In the genomic region with DNA sequence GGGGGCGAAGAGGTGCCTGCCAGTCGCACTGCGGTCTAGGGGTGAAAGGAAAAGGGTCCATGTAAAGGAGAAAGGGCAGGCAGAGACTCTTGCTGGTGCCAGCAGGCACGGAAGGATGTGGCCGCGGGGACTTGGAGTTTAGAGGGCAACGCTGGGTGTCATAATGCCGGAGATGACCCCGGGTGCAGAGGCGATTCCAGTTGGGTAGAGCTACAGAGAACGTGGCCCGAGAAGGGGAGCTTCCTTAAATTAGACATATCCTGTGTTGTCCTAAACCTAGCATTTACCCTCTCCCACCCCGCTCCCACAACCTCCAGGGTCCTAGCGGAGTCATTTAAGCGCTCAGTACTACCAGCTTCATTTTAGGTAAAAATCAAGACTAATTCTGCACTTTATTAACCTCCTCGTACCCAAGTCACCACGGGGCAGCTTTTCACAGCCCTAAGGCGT, we compare ENCODE assay signal across 8 cellular contexts.
DNase-seq lines count a peak whose midpoint lies in the region; ATAC-seq and TF ChIP-seq lines count a peak whose summit lies in the region.

No MANE protein-coding gene starts in this region.

- H3K4me3 ChIP-seq in AG04449 (ENCODE audit: low read depth, low read length) (peak overlapping the region; percentile 89), mesenchymal stem cell (ENCODE audit: insufficient read depth in 1 of 2, low read depth in 1 of 2, low read length in 2 of 2) (peak overlapping the region; percentile 61 to 95), ovary (no peak overlapping the region)

- peaks cover 25 to 27% of the 10 kb centered on the region in 2 experiments for H3K9me3 Mint-ChIP-seq in H9
- peaks cover 3 to 4% of the 10 kb centered on the region in 2 donors for H3K9me3 Mint-ChIP-seq in activated naive CD4-positive, alpha-beta T cell treated with anti-CD3 and anti-CD28 coated beads, Interleukin-2, amount 50 U/mL, for 72 hours

- H2BK120ac ChIP-seq in H9 (ENCODE audit: low read depth, low read length, poor library complexity, severe bottlenecking) (no peak overlapping the region), mesenchymal stem cell (ENCODE audit: low read depth, low read length) (no peak overlapping the region)

- H3K79me1 ChIP-seq in H9 (ENCODE audit: insufficient read depth, low read depth, low read length, poor library complexity, severe bottlenecking), result no peaks in the 10 kb centered on the region
- no peaks in the 10 kb centered on the region for H3K79me1 ChIP-seq in mesenchymal stem cell (replicated peaks; ENCODE audit: low read length, poor library complexity, severe bottlenecking)

- H3K4me1 ChIP-seq in H9 (ENCODE audit: insufficient read depth, low read length), result 0 out of 2 replicates have a peak, but pooled peaks cover 3% of the 10 kb centered on the region
- peaks cover 43% of the 10 kb centered on the region for H3K4me1 ChIP-seq in mesenchymal stem cell (ENCODE audit: control insufficient read depth, insufficient read depth, low read depth, low read length)
- H3K4me1 ChIP-seq in ovary (ENCODE audit: insufficient read depth), result peaks cover 19% of the 10 kb centered on the region

- H2BK12ac ChIP-seq in H9 (ENCODE audit: insufficient read length, low read depth, low read length) (no peak overlapping the region), mesenchymal stem cell (ENCODE audit: low read length in 2 of 2) (no peak overlapping the region)

- H3K23me2 ChIP-seq in H9 (ENCODE audit: insufficient read length, low read depth, low read length, poor library complexity, severe bottlenecking), result peaks cover 51% of the 10 kb centered on the region

- H3K36me3 ChIP-seq in mesenchymal stem cell (ENCODE audit: control insufficient read depth in 1 of 2, insufficient read depth in 2 of 2, low read depth in 1 of 2, low read length in 2 of 2) (no peaks in the 10 kb centered on the region), ovary (no peaks in the 10 kb centered on the region)

- no peak overlapping the region for H4K8ac ChIP-seq in H9 (replicated peaks; ENCODE audit: insufficient read length, low read depth, low read length)
- no peak overlapping the region for H4K8ac ChIP-seq in mesenchymal stem cell (ENCODE audit: low read length)

- TF ChIP-seq CTCF in AG04449 (IDR thresholded peaks at IDR 0.05; ENCODE audit: insufficient read depth, low read length, missing control alignments) (no peak), H9 (conservative IDR thresholded peaks at IDR 0.05) (no peak), ovary (IDR thresholded peaks at IDR 0.05) (no peak)

- H2BK5ac ChIP-seq in H9 (ENCODE audit: insufficient read length, low read length) (no peak overlapping the region), mesenchymal stem cell (ENCODE audit: low read depth, low read length, poor library complexity, severe bottlenecking) (no peak overlapping the region)

- no peak overlapping the region for H3T11ph ChIP-seq in H9 (ENCODE audit: low read length)

- peaks cover 0 to 22% (median 13%) of the 10 kb centered on the region in 3 experiments; a peak in 5 of 7 replicates for H3K36me3 Mint-ChIP-seq in H9 (ENCODE audit: insufficient read depth in 1 of 3, low read depth in 3 of 3)
- peaks cover 14 to 43% of the 10 kb centered on the region in 2 donors for H3K36me3 Mint-ChIP-seq in activated naive CD4-positive, alpha-beta T cell treated with anti-CD3 and anti-CD28 coated beads, Interleukin-2, amount 50 U/mL, for 72 hours

- no peak overlapping the region for H4K5ac ChIP-seq in H9 (ENCODE audit: insufficient read length, low read depth, low read length)

- no peak overlapping the region for H2AFZ ChIP-seq in H9 (ENCODE audit: low read length)
- H2AFZ ChIP-seq in mesenchymal stem cell (ENCODE audit: low read depth, low read length), result peak overlapping the region; percentile 30

- no peak overlapping the region for H2AK5ac ChIP-seq in H9 (ENCODE audit: insufficient read length, low read length)
- H2AK5ac ChIP-seq in mesenchymal stem cell (ENCODE audit: low read length, severe bottlenecking), result no peak overlapping the region

- H2BK20ac ChIP-seq in H9 (ENCODE audit: low read depth, low read length, poor library complexity, severe bottlenecking), result no peak overlapping the region

- TF ChIP-seq EP300 in ovary (IDR thresholded peaks at IDR 0.05), result no peak

- no CpG with 5 or more reads among the region's 18 CpGs for WGBS in H9 (ENCODE audit: extremely low coverage, insufficient read length, low lambda C conversion rate)
- WGBS in mesenchymal stem cell, result 2% methylated on average over 18 of the region's 18 CpGs
- 1 to 2% (median 2%) methylated on average over 18 of the region's 18 CpGs for WGBS in ovary, 3 donors

- H3K56ac ChIP-seq in H9 (ENCODE audit: insufficient read length, low read depth, low read length), result no peak overlapping the region

- H3K4me2 ChIP-seq in H9 (ENCODE audit: insufficient read depth, insufficient read length, low read length) (peak overlapping the region; percentile 73), mesenchymal stem cell (ENCODE audit: low read length, poor library complexity, severe bottlenecking) (peak overlapping the region; percentile 87)

- H3K9me3 ChIP-seq in H9 (ENCODE audit: control insufficient read depth, low read depth, low read length) (no peaks in the 10 kb centered on the region), mesenchymal stem cell (ENCODE audit: control insufficient read depth, low read length) (peaks cover 13% of the 10 kb centered on the region), ovary (peaks cover 0 to 6% of the 10 kb centered on the region in 2 donors)

- H3K4ac ChIP-seq in H9 (ENCODE audit: low read depth, low read length) (no peak overlapping the region), mesenchymal stem cell (ENCODE audit: low read depth in 1 of 2, low read length in 2 of 2) (no peak overlapping the region)

- peaks cover 95% of the 10 kb centered on the region for H3K27me3 Mint-ChIP-seq in H9 (ENCODE audit: low read depth)

- intact Hi-C loops in ovary (cut with DNase I), result no loop called here

- no peak overlapping the region; a peak in 1 of 7 replicates for H3K27ac Mint-ChIP-seq in H9
- H3K27ac Mint-ChIP-seq in activated naive CD4-positive, alpha-beta T cell treated with anti-CD3 and anti-CD28 coated beads, Interleukin-2, amount 50 U/mL, for 72 hours, result no peak overlapping the region

- H3K23ac ChIP-seq in H9 (ENCODE audit: insufficient read length, low read depth, low read length) (no peak overlapping the region), mesenchymal stem cell (ENCODE audit: low read length in 2 of 2) (peak overlapping the region in 1 of 2 experiments; percentile 84)

- no peaks in the 10 kb centered on the region for H3K79me2 ChIP-seq in H9 (ENCODE audit: insufficient read depth, low read length)

- H3K18ac ChIP-seq in H9 (ENCODE audit: insufficient read length, low read depth, low read length), result no peak overlapping the region
- H3K18ac ChIP-seq in mesenchymal stem cell (ENCODE audit: low read depth in 1 of 2, low read length in 2 of 2), result no peak overlapping the region

- H3K4me3 Mint-ChIP-seq in H9, result peak overlapping the region; percentile 66 to 95

- no peak for TF ChIP-seq POLR2A in ovary (IDR thresholded peaks at IDR 0.05)

- H3K9ac ChIP-seq in H9 (ENCODE audit: extremely low read depth, insufficient read length, low read length) (no peak overlapping the region), mesenchymal stem cell (ENCODE audit: low read length) (peak overlapping the region; percentile 88)

- POLR2A ChIA-PET in AG04449 (lab: Yijun Ruan, JAX), result interaction anchor here (2.0 kb wide), 1 partner anchor 129 kb away, joined by 5 read pairs; no protein-coding TSS in a partner anchor

- H3K4me1 Mint-ChIP-seq in H9, result peaks cover 36 to 41% of the 10 kb centered on the region in 2 experiments

- no peak overlapping the region for H4K91ac ChIP-seq in H9 (ENCODE audit: insufficient read length, low read depth, low read length)
- H4K91ac ChIP-seq in mesenchymal stem cell (ENCODE audit: low read length), result no peak overlapping the region

- no peak for DNase-seq in AG04449 (ENCODE audit: low read depth, low spot score)
- DNase-seq in H9, result peak; percentile 51
- DNase-seq in activated naive CD4-positive, alpha-beta T cell treated with anti-CD3 and anti-CD28 coated beads, Interleukin-2, amount 50 U/mL, for 72 hours (ENCODE audit: low spot score in 2 of 2), result peak in 1 of 2 donors; percentile 21
- no peak for DNase-seq in mesenchymal stem cell
- no peak for DNase-seq in SHP77 treated with DMSO at 0.1 percent for 48 hours (lab: John Stamatoyannopoulos, UW)
- no peak for DNase-seq in ovary

- H3K27me3 ChIP-seq in H9 (ENCODE audit: insufficient read depth, low read length), result peaks cover 46% of the 10 kb centered on the region; the same call in 1 of the 2 replicates
- peaks cover 0 to 23% of the 10 kb centered on the region in 2 experiments for H3K27me3 ChIP-seq in mesenchymal stem cell (ENCODE audit: control insufficient read depth in 1 of 2, insufficient read depth in 1 of 2, low read length in 2 of 2)
- H3K27me3 ChIP-seq in ovary, result no peaks in the 10 kb centered on the region

- H3K27ac ChIP-seq in H9 (ENCODE audit: insufficient read length, low read depth, low read length) (no peak overlapping the region), mesenchymal stem cell (ENCODE audit: low read length, poor library complexity, severe bottlenecking) (peak overlapping the region; percentile 22), ovary (no peak overlapping the region)

- no peaks in the 10 kb centered on the region for H4K20me1 ChIP-seq in H9 (ENCODE audit: control insufficient read depth, insufficient read depth, insufficient read length)

- CTCF ChIA-PET in AG04449 (lab: Yijun Ruan, JAX), result interaction anchor here (0.8 to 2.2 kb wide), 10 partner anchors 11 to 239 kb away, joined by 3 to 15 read pairs (median 4); no protein-coding TSS in a partner anchor

- H2BK15ac ChIP-seq in H9 (ENCODE audit: low read depth, low read length) (no peak overlapping the region), mesenchymal stem cell (ENCODE audit: low read depth, poor library complexity, severe bottlenecking) (no peak overlapping the region)

- peak; percentile 7 for ATAC-seq in activated naive CD4-positive, alpha-beta T cell treated with anti-CD3 and anti-CD28 coated beads, Interleukin-2, amount 50 U/mL, for 72 hours
- ATAC-seq in HG03196 (IDR thresholded peaks at IDR 0.05; ENCODE audit: unreplicated experiment) (no peak), GM18909 (IDR thresholded peaks at IDR 0.05; ENCODE audit: poor library complexity, unreplicated experiment) (no peak)

- H3K14ac ChIP-seq in H9 (ENCODE audit: insufficient read depth, low read length), result no peak overlapping the region
- no peak overlapping the region for H3K14ac ChIP-seq in mesenchymal stem cell (ENCODE audit: low read length in 2 of 2)

Comparison
In these comparisons a context has a peak if more than half of its experiments do, and no peak if none do; other contexts are left out.
1. ATAC-seq: peak in activated naive CD4-positive, alpha-beta T cell treated with anti-CD3 and anti-CD28 coated beads, Interleukin-2, amount 50 U/mL, for 72 hours (2 of 2); none in HG03196 (single experiment) and GM18909 (single experiment).